Comparison of ENCODE assay signal across 17 cellular contexts in the genomic region with DNA sequence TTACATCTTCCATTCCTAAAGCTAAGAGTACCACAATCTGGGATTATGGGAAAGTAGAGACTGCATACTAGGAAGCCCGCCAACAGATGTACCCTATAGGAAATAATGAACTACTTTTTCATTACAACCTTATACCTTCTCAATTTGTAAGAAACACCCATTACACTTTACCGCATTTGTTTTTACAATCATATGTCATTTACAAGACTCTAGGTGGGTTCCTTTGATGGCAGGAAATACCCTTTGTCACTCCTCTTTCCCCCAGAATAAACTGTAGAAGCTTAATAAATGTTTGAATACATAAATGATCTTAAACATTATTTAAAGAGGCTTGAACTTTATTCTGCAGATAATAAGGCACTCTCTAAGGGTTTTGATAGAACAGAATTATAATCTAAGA.
DNase-seq lines count a peak whose midpoint lies in the region; ATAC-seq and TF ChIP-seq lines count a peak whose summit lies in the region.
"Had no signal": no experiment of that assay in that cellular context is flagged by ENCODE, and none has a peak within 500 bp of the region (broad histone marks: within the 10 kb centered on the region; RNA-seq: fewer than 3 reads in every experiment).

No MANE protein-coding gene starts in this region.

- DNase-seq in activated T-cell treated with anti-CD3 and anti-CD28 coated beads, Interleukin-2, amount 50 U/mL, for 72 hours, result no peak
- DNase-seq in activated T-cell treated with anti-CD3 and anti-CD28 coated beads for 4 hours (no peak), coronary artery (ENCODE audit: low spot score) (no peak), gastrocnemius medialis (no peak), upper lobe of right lung (no peak), HuH-7 (ENCODE audit: low spot score) (no peak), AG20443 (ENCODE audit: low spot score) (no peak), A673 (ENCODE audit: low spot score) (no peak)
- DNase-seq: COR-L47, HFFc6, Karpas-422, NCI-H1417, NCI-H2029, NCI-H510A treated with DMSO at 0.1 percent for 48 hours, SHP77 treated with DMSO at 0.1 percent for 48 hours had no signal

- no peak overlapping the region for H3K4me3 ChIP-seq in coronary artery
- no peak overlapping the region for H3K4me3 ChIP-seq in gastrocnemius medialis
- no peak overlapping the region for H3K4me3 ChIP-seq in upper lobe of right lung
- H3K4me3 ChIP-seq in A673 (ENCODE audit: low read depth, low read length, poor library complexity, severe bottlenecking), result no peak overlapping the region

- TF ChIP-seq POLR2A in gastrocnemius medialis (IDR thresholded peaks at IDR 0.05), result no peak

- BruUV-seq in A673 (replicated peaks; lab: Mats Ljungman, UMichigan), result no TSS peak

- peaks cover 3% of the 10 kb centered on the region in 2 donors for H3K9me3 Mint-ChIP-seq in activated T-cell treated with anti-CD3 and anti-CD28 coated beads, Interleukin-2, amount 50 U/mL, for 72 hours
- H3K9me3 Mint-ChIP-seq: HFFc6 had no signal

- ATAC-seq in activated T-cell treated with anti-CD3 and anti-CD28 coated beads, Interleukin-2, amount 50 U/mL, for 72 hours (replicated peaks in 1 of 2), result no peak
- ATAC-seq in gastrocnemius medialis, result no peak
- no peak for ATAC-seq in upper lobe of right lung

- POLR2A ChIA-PET in A673 (lab: Charles Lee; ENCODE audit: low non-redundant PET), result no interaction called here

- H3K4me3 Mint-ChIP-seq in activated T-cell treated with anti-CD3 and anti-CD28 coated beads, Interleukin-2, amount 50 U/mL, for 72 hours, result no peak overlapping the region
- H3K4me3 Mint-ChIP-seq: HFFc6 had no signal

- H3K4me1 ChIP-seq in gastrocnemius medialis (peaks cover 0 to 13% of the 10 kb centered on the region in 2 donors), upper lobe of right lung (no peaks in the 10 kb centered on the region), A673 (ENCODE audit: insufficient read depth, low read length, poor library complexity, severe bottlenecking) (no peaks in the 10 kb centered on the region)

- H3K27ac ChIP-seq in coronary artery (peak overlapping the region; percentile 78 to 82), gastrocnemius medialis (peak overlapping the region; percentile 12 to 37 (median 17)), upper lobe of right lung (peak overlapping the region; percentile 43), A673 (ENCODE audit: low read depth, low read length, poor library complexity, severe bottlenecking) (no peak overlapping the region)
- H3K27ac ChIP-seq: 22Rv1, C4-2B had no signal

- no peaks in the 10 kb centered on the region for H3K27me3 ChIP-seq in gastrocnemius medialis
- no peaks in the 10 kb centered on the region for H3K27me3 ChIP-seq in upper lobe of right lung
- H3K27me3 ChIP-seq in A673 (replicated peaks; ENCODE audit: insufficient read depth, low read depth, low read length, poor library complexity), result no peaks in the 10 kb centered on the region

- no peaks in the 10 kb centered on the region for H3K27me3 Mint-ChIP-seq in activated T-cell treated with anti-CD3 and anti-CD28 coated beads, Interleukin-2, amount 50 U/mL, for 72 hours (ENCODE audit: low read depth)

- CTCF ChIA-PET in A673 (lab: Charles Lee), result no interaction called here

- H3K36me3 ChIP-seq in gastrocnemius medialis (no peaks in the 10 kb centered on the region), upper lobe of right lung (no peaks in the 10 kb centered on the region), A673 (ENCODE audit: insufficient read depth, low read length, poor library complexity, severe bottlenecking) (no peaks in the 10 kb centered on the region)

- peaks cover 3 to 4% of the 10 kb centered on the region in 2 donors for H3K36me3 Mint-ChIP-seq in activated T-cell treated with anti-CD3 and anti-CD28 coated beads, Interleukin-2, amount 50 U/mL, for 72 hours (ENCODE audit: insufficient read depth in 2 of 2)

- no peaks in the 10 kb centered on the region for H3K9me3 ChIP-seq in gastrocnemius medialis
- H3K9me3 ChIP-seq in upper lobe of right lung, result no peaks in the 10 kb centered on the region
- peaks cover 4% of the 10 kb centered on the region for H3K9me3 ChIP-seq in A673 (ENCODE audit: low read depth, low read length, poor library complexity, severe bottlenecking)

- H3K27ac Mint-ChIP-seq in activated T-cell treated with anti-CD3 and anti-CD28 coated beads, Interleukin-2, amount 50 U/mL, for 72 hours, result peak overlapping the region; percentile 29
- H3K27ac Mint-ChIP-seq: HFFc6 had no signal

- in situ Hi-C loops in gastrocnemius medialis (cut with MboI; ENCODE audit: low sequenced_read_pairs in 4 of 4), result no loop called here

- TF ChIP-seq CTCF in coronary artery (IDR thresholded peaks at IDR 0.05) (no peak), gastrocnemius medialis (IDR thresholded peaks at IDR 0.05 in 4 of 5, conservative IDR thresholded peaks at IDR 0.05 in 1 of 5) (no peak), upper lobe of right lung (IDR thresholded peaks at IDR 0.05) (no peak), A673 (conservative IDR thresholded peaks at IDR 0.05; ENCODE audit: low read depth, low read length) (no peak)

- intact Hi-C loops in gastrocnemius medialis (cut with DNase I; ENCODE audit: low total_unique reads), result no loop called here
- intact Hi-C loops in upper lobe of right lung (cut with DNase I), result no loop called here
- intact Hi-C loops in A673 (cut with micrococcal nuclease; ENCODE audit: unreplicated experiment), result no loop called here

- peaks cover 18% of the 10 kb centered on the region for H3K4me1 Mint-ChIP-seq in activated T-cell treated with anti-CD3 and anti-CD28 coated beads, Interleukin-2, amount 50 U/mL, for 72 hours (ENCODE audit: low read depth)
